In the genomic region with DNA sequence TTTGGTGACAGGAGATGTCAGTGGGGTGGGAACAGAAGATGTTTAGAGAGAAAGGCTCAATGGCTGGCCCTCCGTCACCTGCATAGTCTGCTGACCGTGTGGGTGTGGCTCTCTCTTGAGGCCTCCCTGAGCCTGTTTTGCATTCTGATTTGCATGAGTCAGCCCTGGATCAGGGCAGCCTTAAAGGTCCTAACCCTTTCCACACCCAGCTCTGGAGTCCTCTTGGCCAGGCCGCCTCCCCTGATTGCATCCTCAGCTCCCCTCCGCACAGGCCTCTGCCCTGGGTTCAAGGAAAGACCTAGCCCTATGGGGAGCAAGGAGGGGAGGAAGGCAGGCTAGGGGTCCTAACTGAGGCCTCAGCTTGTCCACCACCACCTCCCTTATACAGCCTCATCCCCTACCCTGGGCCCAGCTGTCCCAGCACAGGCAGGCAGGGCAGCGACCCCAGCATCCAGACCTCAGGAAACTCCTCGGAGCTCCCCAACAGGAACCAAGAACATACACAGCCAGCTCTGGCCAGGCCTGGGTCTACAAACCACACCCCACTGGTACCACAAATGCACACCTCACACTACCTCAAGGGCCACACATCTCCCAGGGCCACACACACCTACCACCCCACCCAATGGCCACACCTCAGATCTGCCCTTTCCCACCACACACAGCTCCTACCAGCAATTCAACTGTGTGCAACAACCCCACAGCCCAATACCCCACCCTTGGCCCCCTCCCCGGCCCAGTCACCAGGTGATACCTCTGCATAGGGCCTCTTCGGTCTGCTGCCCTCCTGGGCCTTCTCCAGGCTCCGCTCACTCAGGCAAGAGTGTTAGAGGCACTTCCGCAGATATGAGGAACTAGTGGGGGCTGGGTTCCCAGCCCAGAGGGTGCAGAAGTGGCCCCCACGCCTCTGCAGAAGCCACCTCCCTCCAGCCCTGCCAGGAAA, we compare ENCODE assay signal across 1 cellular context.
TF ChIP-seq lines count a peak whose summit lies in the region.

No MANE protein-coding gene starts in this region.

TF ChIP-seq in GM12878, 131 proteins besides CTCF, POLR2A, EP300 and RAD21 (continues in another document):
- TF ChIP-seq LARP7 (IDR thresholded peaks at IDR 0.05) (0 out of 2 replicates have a peak, but pooled peaks have one; percentile 16), JUND (IDR thresholded peaks at IDR 0.05; ENCODE audit: low read depth, low read length) (no peak), IKZF1 (conservative IDR thresholded peaks at IDR 0.05) (peak; percentile 63), ETV6 (conservative IDR thresholded peaks at IDR 0.05 in 1 of 2, IDR thresholded peaks at IDR 0.05 in 1 of 2; ENCODE audit: borderline replicate concordance in 1 of 2, low read depth in 1 of 2) (peak in 1 of 2 experiments; percentile 67; a peak in 2 of 4 replicates), POLR2AphosphoS2 (IDR thresholded peaks at IDR 0.05; ENCODE audit: low read depth, low read length) (no peak; the same call in 1 of the 2 replicates), BHLHE40 (IDR thresholded peaks at IDR 0.05; ENCODE audit: borderline replicate concordance in 1 of 2, low read depth in 2 of 2, low read length in 1 of 2) (peak; percentile 20 to 25; a peak in 1 of 4 replicates), GATAD2B (conservative IDR thresholded peaks at IDR 0.05; ENCODE audit: low read depth) (peak; percentile 45; the same call in 1 of the 2 replicates), HDGF (IDR thresholded peaks at IDR 0.05) (peak; percentile 98), NFIC (IDR thresholded peaks at IDR 0.05; ENCODE audit: low read depth, low read length) (no peak), SUZ12 (IDR thresholded peaks at IDR 0.05; ENCODE audit: unreplicated experiment) (no peak), ZNF207 (IDR thresholded peaks at IDR 0.05; ENCODE audit: borderline replicate concordance) (no peak), FOXM1 (IDR thresholded peaks at IDR 0.05; ENCODE audit: low read depth, low read length) (no peak), KDM1A (IDR thresholded peaks at IDR 0.05; ENCODE audit: borderline replicate concordance) (no peak), RFX5 (IDR thresholded peaks at IDR 0.05; ENCODE audit: low read depth, low read length) (no peak), NBN (IDR thresholded peaks at IDR 0.05) (peak; percentile 82), SPI1 (IDR thresholded peaks at IDR 0.05; ENCODE audit: borderline replicate concordance, insufficient read depth, low read depth, low read length) (peak; percentile 75), WRNIP1 (IDR thresholded peaks at IDR 0.05; ENCODE audit: borderline replicate concordance, low read depth, low read length) (no peak), CHD2 (IDR thresholded peaks at IDR 0.05; ENCODE audit: borderline replicate concordance, low read depth, low read length) (peak; percentile 80), CBFB (IDR thresholded peaks at IDR 0.05; ENCODE audit: low read depth) (peak; percentile 50; the same call in 1 of the 2 replicates), EGR1 (IDR thresholded peaks at IDR 0.05; ENCODE audit: borderline replicate concordance in 1 of 2, low read depth in 2 of 2, low read length in 2 of 2) (peak in 1 of 2 experiments; percentile 39; a peak in 1 of 3 replicates), YY1 (IDR thresholded peaks at IDR 0.05; ENCODE audit: low read depth, low read length) (0 out of 2 replicates have a peak, but pooled peaks have one; percentile 32), RBBP5 (conservative IDR thresholded peaks at IDR 0.05) (no peak), KLF5 (IDR thresholded peaks at IDR 0.05; ENCODE audit: partially characterized antibody) (no peak), TAF1 (IDR thresholded peaks at IDR 0.05; ENCODE audit: borderline replicate concordance, low read depth, low read length) (peak; percentile 11; the same call in 1 of the 2 replicates), JUNB (IDR thresholded peaks at IDR 0.05) (no peak)
- TF ChIP-seq, protein P1, sequence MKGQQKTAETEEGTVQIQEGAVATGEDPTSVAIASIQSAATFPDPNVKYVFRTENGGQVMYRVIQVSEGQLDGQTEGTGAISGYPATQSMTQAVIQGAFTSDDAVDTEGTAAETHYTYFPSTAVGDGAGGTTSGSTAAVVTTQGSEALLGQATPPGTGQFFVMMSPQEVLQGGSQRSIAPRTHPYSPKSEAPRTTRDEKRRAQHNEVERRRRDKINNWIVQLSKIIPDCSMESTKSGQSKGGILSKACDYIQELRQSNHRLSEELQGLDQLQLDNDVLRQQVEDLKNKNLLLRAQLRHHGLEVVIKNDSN (IDR thresholded peaks at IDR 0.05; ENCODE audit: borderline replicate concordance, extremely low read length, insufficient read depth, low read depth, low read length), result no peak
- TF ChIP-seq, protein P2, sequence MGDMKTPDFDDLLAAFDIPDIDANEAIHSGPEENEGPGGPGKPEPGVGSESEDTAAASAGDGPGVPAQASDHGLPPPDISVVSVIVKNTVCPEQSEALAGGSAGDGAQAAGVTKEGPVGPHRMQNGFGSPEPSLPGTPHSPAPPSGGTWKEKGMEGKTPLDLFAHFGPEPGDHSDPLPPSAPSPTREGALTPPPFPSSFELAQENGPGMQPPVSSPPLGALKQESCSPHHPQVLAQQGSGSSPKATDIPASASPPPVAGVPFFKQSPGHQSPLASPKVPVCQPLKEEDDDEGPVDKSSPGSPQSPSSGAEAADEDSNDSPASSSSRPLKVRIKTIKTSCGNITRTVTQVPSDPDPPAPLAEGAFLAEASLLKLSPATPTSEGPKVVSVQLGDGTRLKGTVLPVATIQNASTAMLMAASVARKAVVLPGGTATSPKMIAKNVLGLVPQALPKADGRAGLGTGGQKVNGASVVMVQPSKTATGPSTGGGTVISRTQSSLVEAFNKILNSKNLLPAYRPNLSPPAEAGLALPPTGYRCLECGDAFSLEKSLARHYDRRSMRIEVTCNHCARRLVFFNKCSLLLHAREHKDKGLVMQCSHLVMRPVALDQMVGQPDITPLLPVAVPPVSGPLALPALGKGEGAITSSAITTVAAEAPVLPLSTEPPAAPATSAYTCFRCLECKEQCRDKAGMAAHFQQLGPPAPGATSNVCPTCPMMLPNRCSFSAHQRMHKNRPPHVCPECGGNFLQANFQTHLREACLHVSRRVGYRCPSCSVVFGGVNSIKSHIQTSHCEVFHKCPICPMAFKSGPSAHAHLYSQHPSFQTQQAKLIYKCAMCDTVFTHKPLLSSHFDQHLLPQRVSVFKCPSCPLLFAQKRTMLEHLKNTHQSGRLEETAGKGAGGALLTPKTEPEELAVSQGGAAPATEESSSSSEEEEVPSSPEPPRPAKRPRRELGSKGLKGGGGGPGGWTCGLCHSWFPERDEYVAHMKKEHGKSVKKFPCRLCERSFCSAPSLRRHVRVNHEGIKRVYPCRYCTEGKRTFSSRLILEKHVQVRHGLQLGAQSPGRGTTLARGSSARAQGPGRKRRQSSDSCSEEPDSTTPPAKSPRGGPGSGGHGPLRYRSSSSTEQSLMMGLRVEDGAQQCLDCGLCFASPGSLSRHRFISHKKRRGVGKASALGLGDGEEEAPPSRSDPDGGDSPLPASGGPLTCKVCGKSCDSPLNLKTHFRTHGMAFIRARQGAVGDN (IDR thresholded peaks at IDR 0.05), result peak; percentile 48
- TF ChIP-seq, protein P3, sequence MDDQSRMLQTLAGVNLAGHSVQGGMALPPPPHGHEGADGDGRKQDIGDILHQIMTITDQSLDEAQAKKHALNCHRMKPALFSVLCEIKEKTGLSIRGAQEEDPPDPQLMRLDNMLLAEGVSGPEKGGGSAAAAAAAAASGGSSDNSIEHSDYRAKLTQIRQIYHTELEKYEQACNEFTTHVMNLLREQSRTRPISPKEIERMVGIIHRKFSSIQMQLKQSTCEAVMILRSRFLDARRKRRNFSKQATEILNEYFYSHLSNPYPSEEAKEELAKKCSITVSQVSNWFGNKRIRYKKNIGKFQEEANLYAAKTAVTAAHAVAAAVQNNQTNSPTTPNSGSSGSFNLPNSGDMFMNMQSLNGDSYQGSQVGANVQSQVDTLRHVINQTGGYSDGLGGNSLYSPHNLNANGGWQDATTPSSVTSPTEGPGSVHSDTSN (IDR thresholded peaks at IDR 0.05; ENCODE audit: insufficient replicate concordance, low read depth, low read length), result peak; percentile 22
- TF ChIP-seq, protein P4, sequence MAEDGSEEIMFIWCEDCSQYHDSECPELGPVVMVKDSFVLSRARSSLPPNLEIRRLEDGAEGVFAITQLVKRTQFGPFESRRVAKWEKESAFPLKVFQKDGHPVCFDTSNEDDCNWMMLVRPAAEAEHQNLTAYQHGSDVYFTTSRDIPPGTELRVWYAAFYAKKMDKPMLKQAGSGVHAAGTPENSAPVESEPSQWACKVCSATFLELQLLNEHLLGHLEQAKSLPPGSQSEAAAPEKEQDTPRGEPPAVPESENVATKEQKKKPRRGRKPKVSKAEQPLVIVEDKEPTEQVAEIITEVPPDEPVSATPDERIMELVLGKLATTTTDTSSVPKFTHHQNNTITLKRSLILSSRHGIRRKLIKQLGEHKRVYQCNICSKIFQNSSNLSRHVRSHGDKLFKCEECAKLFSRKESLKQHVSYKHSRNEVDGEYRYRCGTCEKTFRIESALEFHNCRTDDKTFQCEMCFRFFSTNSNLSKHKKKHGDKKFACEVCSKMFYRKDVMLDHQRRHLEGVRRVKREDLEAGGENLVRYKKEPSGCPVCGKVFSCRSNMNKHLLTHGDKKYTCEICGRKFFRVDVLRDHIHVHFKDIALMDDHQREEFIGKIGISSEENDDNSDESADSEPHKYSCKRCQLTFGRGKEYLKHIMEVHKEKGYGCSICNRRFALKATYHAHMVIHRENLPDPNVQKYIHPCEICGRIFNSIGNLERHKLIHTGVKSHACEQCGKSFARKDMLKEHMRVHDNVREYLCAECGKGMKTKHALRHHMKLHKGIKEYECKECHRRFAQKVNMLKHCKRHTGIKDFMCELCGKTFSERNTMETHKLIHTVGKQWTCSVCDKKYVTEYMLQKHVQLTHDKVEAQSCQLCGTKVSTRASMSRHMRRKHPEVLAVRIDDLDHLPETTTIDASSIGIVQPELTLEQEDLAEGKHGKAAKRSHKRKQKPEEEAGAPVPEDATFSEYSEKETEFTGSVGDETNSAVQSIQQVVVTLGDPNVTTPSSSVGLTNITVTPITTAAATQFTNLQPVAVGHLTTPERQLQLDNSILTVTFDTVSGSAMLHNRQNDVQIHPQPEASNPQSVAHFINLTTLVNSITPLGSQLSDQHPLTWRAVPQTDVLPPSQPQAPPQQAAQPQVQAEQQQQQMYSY (CRISPR knock-in tag; IDR thresholded peaks at IDR 0.05), result no peak
- TF ChIP-seq, protein P5, sequence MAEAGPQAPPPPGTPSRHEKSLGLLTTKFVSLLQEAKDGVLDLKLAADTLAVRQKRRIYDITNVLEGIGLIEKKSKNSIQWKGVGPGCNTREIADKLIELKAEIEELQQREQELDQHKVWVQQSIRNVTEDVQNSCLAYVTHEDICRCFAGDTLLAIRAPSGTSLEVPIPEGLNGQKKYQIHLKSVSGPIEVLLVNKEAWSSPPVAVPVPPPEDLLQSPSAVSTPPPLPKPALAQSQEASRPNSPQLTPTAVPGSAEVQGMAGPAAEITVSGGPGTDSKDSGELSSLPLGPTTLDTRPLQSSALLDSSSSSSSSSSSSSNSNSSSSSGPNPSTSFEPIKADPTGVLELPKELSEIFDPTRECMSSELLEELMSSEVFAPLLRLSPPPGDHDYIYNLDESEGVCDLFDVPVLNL (IDR thresholded peaks at IDR 0.05; ENCODE audit: low read depth, low read length), result no peak
- TF ChIP-seq, protein P6, sequence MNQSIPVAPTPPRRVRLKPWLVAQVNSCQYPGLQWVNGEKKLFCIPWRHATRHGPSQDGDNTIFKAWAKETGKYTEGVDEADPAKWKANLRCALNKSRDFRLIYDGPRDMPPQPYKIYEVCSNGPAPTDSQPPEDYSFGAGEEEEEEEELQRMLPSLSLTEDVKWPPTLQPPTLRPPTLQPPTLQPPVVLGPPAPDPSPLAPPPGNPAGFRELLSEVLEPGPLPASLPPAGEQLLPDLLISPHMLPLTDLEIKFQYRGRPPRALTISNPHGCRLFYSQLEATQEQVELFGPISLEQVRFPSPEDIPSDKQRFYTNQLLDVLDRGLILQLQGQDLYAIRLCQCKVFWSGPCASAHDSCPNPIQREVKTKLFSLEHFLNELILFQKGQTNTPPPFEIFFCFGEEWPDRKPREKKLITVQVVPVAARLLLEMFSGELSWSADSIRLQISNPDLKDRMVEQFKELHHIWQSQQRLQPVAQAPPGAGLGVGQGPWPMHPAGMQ (IDR thresholded peaks at IDR 0.05; ENCODE audit: borderline replicate concordance), result no peak
- TF ChIP-seq, protein P7, sequence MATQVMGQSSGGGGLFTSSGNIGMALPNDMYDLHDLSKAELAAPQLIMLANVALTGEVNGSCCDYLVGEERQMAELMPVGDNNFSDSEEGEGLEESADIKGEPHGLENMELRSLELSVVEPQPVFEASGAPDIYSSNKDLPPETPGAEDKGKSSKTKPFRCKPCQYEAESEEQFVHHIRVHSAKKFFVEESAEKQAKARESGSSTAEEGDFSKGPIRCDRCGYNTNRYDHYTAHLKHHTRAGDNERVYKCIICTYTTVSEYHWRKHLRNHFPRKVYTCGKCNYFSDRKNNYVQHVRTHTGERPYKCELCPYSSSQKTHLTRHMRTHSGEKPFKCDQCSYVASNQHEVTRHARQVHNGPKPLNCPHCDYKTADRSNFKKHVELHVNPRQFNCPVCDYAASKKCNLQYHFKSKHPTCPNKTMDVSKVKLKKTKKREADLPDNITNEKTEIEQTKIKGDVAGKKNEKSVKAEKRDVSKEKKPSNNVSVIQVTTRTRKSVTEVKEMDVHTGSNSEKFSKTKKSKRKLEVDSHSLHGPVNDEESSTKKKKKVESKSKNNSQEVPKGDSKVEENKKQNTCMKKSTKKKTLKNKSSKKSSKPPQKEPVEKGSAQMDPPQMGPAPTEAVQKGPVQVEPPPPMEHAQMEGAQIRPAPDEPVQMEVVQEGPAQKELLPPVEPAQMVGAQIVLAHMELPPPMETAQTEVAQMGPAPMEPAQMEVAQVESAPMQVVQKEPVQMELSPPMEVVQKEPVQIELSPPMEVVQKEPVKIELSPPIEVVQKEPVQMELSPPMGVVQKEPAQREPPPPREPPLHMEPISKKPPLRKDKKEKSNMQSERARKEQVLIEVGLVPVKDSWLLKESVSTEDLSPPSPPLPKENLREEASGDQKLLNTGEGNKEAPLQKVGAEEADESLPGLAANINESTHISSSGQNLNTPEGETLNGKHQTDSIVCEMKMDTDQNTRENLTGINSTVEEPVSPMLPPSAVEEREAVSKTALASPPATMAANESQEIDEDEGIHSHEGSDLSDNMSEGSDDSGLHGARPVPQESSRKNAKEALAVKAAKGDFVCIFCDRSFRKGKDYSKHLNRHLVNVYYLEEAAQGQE (IDR thresholded peaks at IDR 0.05; ENCODE audit: low read depth, low read length), result no peak
- TF ChIP-seq, protein P8, sequence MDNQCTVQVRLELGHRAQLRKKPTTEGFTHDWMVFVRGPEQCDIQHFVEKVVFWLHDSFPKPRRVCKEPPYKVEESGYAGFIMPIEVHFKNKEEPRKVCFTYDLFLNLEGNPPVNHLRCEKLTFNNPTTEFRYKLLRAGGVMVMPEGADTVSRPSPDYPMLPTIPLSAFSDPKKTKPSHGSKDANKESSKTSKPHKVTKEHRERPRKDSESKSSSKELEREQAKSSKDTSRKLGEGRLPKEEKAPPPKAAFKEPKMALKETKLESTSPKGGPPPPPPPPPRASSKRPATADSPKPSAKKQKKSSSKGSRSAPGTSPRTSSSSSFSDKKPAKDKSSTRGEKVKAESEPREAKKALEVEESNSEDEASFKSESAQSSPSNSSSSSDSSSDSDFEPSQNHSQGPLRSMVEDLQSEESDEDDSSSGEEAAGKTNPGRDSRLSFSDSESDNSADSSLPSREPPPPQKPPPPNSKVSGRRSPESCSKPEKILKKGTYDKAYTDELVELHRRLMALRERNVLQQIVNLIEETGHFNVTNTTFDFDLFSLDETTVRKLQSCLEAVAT (IDR thresholded peaks at IDR 0.05), result peak; percentile 57
